Comparison of ENCODE assay signal across 8 cellular contexts in genomic region chr2:189673661-189674373, GRCh38. TPM values are rescaled to one million over a fixed set of nuclear protein-coding genes. Genes with fewer than 3 reads are reported as not detected.
DNase-seq lines count a peak whose midpoint lies in the region; ATAC-seq and TF ChIP-seq lines count a peak whose summit lies in the region.

No MANE protein-coding gene starts in this region.

- no peaks in the 10 kb centered on the region for H3K27me3 ChIP-seq in gastroesophageal sphincter

- peaks cover 18% of the 10 kb centered on the region for H3K4me1 Mint-ChIP-seq in T-helper 2 cell treated with Interferon-gamma antibody and Interleukin-4, amounts not matched to agents 5 μg/mL and 100 μg/mL, for 36 hours (ENCODE audit: low read depth)

- no peak for TF ChIP-seq POLR2A in gastroesophageal sphincter (IDR thresholded peaks at IDR 0.05)

- H3K4me3 ChIP-seq in gastroesophageal sphincter, result peak overlapping the region; percentile 67 to 71
- peak overlapping the region; percentile 68 for H3K4me3 ChIP-seq in skeletal muscle cell (ENCODE audit: low read depth, low read length)

- TF ChIP-seq CTCF in VCaP (conservative IDR thresholded peaks at IDR 0.05) (no peak), gastroesophageal sphincter (IDR thresholded peaks at IDR 0.05) (no peak)

- H3K27ac ChIP-seq in VCaP (peak overlapping the region; percentile 94), gastroesophageal sphincter (peak overlapping the region; percentile 90 to 96 (median 95))

- no peak for TF ChIP-seq EP300 in gastroesophageal sphincter (IDR thresholded peaks at IDR 0.05)

- peaks cover 57% of the 10 kb centered on the region for H3K36me3 Mint-ChIP-seq in T-helper 2 cell treated with Interferon-gamma antibody and Interleukin-4, amounts not matched to agents 5 μg/mL and 100 μg/mL, for 36 hours (ENCODE audit: low read depth)

- peaks cover 0 to 35% of the 10 kb centered on the region in 2 donors for H3K36me3 ChIP-seq in gastroesophageal sphincter

- peak overlapping the region; percentile 63 for H3K27ac Mint-ChIP-seq in T-helper 2 cell treated with Interferon-gamma antibody and Interleukin-4, amounts not matched to agents 5 μg/mL and 100 μg/mL, for 36 hours

- H3K4me3 Mint-ChIP-seq in T-helper 2 cell treated with Interferon-gamma antibody and Interleukin-4, amounts not matched to agents 5 μg/mL and 100 μg/mL, for 36 hours, result peak overlapping the region; percentile 62

- WGBS in gastroesophageal sphincter (ENCODE audit: low coverage in 1 of 2), 2 donors, result 25 to 52% methylated on average over 7 to 11 of the region's 12 CpGs

- peaks cover 13% of the 10 kb centered on the region for H3K9me3 Mint-ChIP-seq in T-helper 2 cell treated with Interferon-gamma antibody and Interleukin-4, amounts not matched to agents 5 μg/mL and 100 μg/mL, for 36 hours

- ATAC-seq in gastroesophageal sphincter, result no peak

- no peak for DNase-seq in T-helper 2 cell treated with Interferon-gamma antibody and Interleukin-4, amounts not matched to agents 5 μg/mL and 100 μg/mL, for 36 hours (ENCODE audit: low spot score)
- DNase-seq in T-helper 2 cell, result no peak
- DNase-seq in skeletal muscle cell (ENCODE audit: low read depth), result no peak
- no peak for DNase-seq in DMS 273 treated with DMSO at 0.1 percent for 48 hours (lab: John Stamatoyannopoulos, UW)
- DNase-seq in NCI-H187 treated with DMSO at 0.1 percent for 48 hours (lab: John Stamatoyannopoulos, UW), result no peak
- DNase-seq in cerebellar nuclear complex (lab: John Stamatoyannopoulos, UW), result no peak

- H3K27me3 Mint-ChIP-seq in T-helper 2 cell treated with Interferon-gamma antibody and Interleukin-4, amounts not matched to agents 5 μg/mL and 100 μg/mL, for 36 hours (ENCODE audit: low read depth), result no peaks in the 10 kb centered on the region

- no peaks in the 10 kb centered on the region for H3K9me3 ChIP-seq in gastroesophageal sphincter

- H3K4me1 ChIP-seq in gastroesophageal sphincter, result peaks cover 0 to 20% (median 6%) of the 10 kb centered on the region in 3 donors

RNA-seq across cellular contexts. Expression of gene ANKAR, which starts 0.7 kb away (rescaled TPM):
- 10 to 100 TPM in 3 of 4 donors, 1 to 10 TPM in 1; 3.7 to 36.1 (median 13.4) TPM for total RNA-seq in gastroesophageal sphincter

RNA-seq across cellular contexts. Expression of gene ASNSD1, which starts 12.6 kb away (rescaled TPM):
- total RNA-seq in gastroesophageal sphincter, result 10 to 100 TPM; 40.3 to 76.1 (median 52.9) TPM
